Comparison of ENCODE assay signal across 1 cellular context in the genomic region with DNA sequence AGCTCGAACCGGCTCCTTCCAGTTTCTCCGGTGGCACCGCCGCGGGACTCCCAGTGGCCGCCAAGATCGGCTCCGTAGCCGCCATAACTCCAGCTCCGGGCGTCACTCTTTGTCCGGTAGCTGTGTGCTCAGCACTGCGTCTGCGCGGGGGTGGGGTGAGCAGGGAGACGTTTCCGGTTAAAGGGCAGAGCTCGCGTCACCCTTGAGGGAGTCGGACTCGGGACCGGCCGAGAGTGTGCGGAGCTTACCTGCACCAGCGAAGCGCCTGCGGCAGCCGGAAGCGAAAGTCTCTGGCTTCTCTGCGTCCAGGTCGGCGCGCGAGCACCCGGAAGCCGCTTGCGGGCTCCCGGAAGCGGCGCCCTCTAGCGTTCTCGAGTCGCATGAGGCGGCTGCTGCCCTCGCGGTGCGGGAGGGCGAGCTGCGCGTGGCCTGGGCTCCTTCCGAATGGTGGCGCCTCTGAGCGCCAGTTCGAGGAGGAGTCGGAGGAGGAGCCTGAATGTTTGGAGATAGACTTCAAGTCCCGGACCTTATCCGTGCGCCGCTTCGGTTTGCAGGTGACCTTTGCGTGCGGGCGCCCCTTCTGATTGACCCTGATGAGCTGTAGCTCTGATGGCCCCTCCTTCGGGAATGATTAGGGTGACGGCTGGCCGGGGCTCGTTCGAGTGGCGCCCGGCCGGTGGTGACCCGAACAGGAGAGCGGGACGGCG.
A peak's percentile ranks its signal among the peaks of the same experiment; 100 is the strongest.
TF ChIP-seq lines count a peak whose summit lies in the region.

A gene (minus strand): TSS at position 303 of the 707 bp plus-strand sequence. CDS start 218 bp downstream, at position 85.

TF ChIP-seq in HepG2, 621 proteins besides CTCF, POLR2A, EP300 and RAD21 (continued from another document and continues in another):
- TF ChIP-seq, protein P1, sequence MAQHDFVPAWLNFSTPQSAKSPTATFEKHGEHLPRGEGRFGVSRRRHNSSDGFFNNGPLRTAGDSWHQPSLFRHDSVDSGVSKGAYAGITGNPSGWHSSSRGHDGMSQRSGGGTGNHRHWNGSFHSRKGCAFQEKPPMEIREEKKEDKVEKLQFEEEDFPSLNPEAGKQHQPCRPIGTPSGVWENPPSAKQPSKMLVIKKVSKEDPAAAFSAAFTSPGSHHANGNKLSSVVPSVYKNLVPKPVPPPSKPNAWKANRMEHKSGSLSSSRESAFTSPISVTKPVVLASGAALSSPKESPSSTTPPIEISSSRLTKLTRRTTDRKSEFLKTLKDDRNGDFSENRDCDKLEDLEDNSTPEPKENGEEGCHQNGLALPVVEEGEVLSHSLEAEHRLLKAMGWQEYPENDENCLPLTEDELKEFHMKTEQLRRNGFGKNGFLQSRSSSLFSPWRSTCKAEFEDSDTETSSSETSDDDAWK (CRISPR knock-in tag; IDR thresholded peaks at IDR 0.05), result no peak
- no peak for TF ChIP-seq CBX2 (IDR thresholded peaks at IDR 0.05; ENCODE audit: low read depth, low read length)
- peak; percentile 55; the same call in 1 of the 2 replicates for TF ChIP-seq CBX2 (CRISPR knock-in tag; IDR thresholded peaks at IDR 0.05; ENCODE audit: low read depth)
- no peak for TF ChIP-seq ZNF775 (CRISPR knock-in tag; IDR thresholded peaks at IDR 0.05; ENCODE audit: borderline replicate concordance)
- TF ChIP-seq, protein P2, sequence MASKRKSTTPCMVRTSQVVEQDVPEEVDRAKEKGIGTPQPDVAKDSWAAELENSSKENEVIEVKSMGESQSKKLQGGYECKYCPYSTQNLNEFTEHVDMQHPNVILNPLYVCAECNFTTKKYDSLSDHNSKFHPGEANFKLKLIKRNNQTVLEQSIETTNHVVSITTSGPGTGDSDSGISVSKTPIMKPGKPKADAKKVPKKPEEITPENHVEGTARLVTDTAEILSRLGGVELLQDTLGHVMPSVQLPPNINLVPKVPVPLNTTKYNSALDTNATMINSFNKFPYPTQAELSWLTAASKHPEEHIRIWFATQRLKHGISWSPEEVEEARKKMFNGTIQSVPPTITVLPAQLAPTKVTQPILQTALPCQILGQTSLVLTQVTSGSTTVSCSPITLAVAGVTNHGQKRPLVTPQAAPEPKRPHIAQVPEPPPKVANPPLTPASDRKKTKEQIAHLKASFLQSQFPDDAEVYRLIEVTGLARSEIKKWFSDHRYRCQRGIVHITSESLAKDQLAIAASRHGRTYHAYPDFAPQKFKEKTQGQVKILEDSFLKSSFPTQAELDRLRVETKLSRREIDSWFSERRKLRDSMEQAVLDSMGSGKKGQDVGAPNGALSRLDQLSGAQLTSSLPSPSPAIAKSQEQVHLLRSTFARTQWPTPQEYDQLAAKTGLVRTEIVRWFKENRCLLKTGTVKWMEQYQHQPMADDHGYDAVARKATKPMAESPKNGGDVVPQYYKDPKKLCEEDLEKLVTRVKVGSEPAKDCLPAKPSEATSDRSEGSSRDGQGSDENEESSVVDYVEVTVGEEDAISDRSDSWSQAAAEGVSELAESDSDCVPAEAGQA (IDR thresholded peaks at IDR 0.05; ENCODE audit: low read depth), result peak; percentile 94
- TF ChIP-seq, protein P2 (CRISPR knock-in tag; IDR thresholded peaks at IDR 0.05; ENCODE audit: borderline replicate concordance), result no peak; the same call in 1 of the 2 replicates
- peak; percentile 97 for TF ChIP-seq KLF11 (CRISPR knock-in tag; IDR thresholded peaks at IDR 0.05)
- TF ChIP-seq, protein P3, sequence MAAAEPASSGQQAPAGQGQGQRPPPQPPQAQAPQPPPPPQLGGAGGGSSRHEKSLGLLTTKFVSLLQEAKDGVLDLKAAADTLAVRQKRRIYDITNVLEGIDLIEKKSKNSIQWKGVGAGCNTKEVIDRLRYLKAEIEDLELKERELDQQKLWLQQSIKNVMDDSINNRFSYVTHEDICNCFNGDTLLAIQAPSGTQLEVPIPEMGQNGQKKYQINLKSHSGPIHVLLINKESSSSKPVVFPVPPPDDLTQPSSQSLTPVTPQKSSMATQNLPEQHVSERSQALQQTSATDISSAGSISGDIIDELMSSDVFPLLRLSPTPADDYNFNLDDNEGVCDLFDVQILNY (CRISPR knock-in tag; conservative IDR thresholded peaks at IDR 0.05), result peak; percentile 8
- TF ChIP-seq FOXK1 (CRISPR knock-in tag; IDR thresholded peaks at IDR 0.05; ENCODE audit: borderline replicate concordance, low read depth), result peak; percentile 96
- no peak; the same call in 1 of the 2 replicates for TF ChIP-seq MTF2 (CRISPR knock-in tag; IDR thresholded peaks at IDR 0.05; ENCODE audit: borderline replicate concordance)
- peak; percentile 90 for TF ChIP-seq ASH2L (IDR thresholded peaks at IDR 0.05; ENCODE audit: insufficient read length, low read depth, low read length)
- TF ChIP-seq, protein P4, sequence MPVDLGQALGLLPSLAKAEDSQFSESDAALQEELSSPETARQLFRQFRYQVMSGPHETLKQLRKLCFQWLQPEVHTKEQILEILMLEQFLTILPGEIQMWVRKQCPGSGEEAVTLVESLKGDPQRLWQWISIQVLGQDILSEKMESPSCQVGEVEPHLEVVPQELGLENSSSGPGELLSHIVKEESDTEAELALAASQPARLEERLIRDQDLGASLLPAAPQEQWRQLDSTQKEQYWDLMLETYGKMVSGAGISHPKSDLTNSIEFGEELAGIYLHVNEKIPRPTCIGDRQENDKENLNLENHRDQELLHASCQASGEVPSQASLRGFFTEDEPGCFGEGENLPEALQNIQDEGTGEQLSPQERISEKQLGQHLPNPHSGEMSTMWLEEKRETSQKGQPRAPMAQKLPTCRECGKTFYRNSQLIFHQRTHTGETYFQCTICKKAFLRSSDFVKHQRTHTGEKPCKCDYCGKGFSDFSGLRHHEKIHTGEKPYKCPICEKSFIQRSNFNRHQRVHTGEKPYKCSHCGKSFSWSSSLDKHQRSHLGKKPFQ (CRISPR knock-in tag; IDR thresholded peaks at IDR 0.05; ENCODE audit: insufficient replicate concordance), result peak; percentile 91
- 0 out of 2 replicates have a peak, but pooled peaks have one; percentile 67 for TF ChIP-seq ZNF672 (CRISPR knock-in tag; IDR thresholded peaks at IDR 0.05)
- TF ChIP-seq, protein P5, sequence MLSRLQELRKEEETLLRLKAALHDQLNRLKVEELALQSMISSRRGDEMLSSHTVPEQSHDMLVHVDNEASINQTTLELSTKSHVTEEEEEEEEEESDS (CRISPR knock-in tag; IDR thresholded peaks at IDR 0.05; ENCODE audit: borderline replicate concordance), result peak; percentile 95
- peak; percentile 21 for TF ChIP-seq ZNF253 (CRISPR knock-in tag; IDR thresholded peaks at IDR 0.05; ENCODE audit: borderline replicate concordance)
- TF ChIP-seq ZBTB7B (CRISPR knock-in tag; IDR thresholded peaks at IDR 0.05), result peak; percentile 85
- peak; percentile 86 for TF ChIP-seq RCOR2 (CRISPR knock-in tag; IDR thresholded peaks at IDR 0.05)
- peak; percentile 99 for TF ChIP-seq TAF1 (CRISPR knock-in tag; IDR thresholded peaks at IDR 0.05)
- peak; percentile 67; the same call in 1 of the 2 replicates for TF ChIP-seq KDM1A (CRISPR knock-in tag; IDR thresholded peaks at IDR 0.05)
- TF ChIP-seq SMAD9 (CRISPR knock-in tag; IDR thresholded peaks at IDR 0.05), result peak; percentile 82; the same call in 1 of the 2 replicates
- TF ChIP-seq HNF4G (IDR thresholded peaks at IDR 0.05; ENCODE audit: borderline replicate concordance, low read depth, low read length), result peak; percentile 26; the same call in 1 of the 2 replicates
- TF ChIP-seq HNF4G (CRISPR knock-in tag; IDR thresholded peaks at IDR 0.05; ENCODE audit: borderline replicate concordance, low read depth), result peak; percentile 83
- TF ChIP-seq ZNF766 (CRISPR knock-in tag; IDR thresholded peaks at IDR 0.05; ENCODE audit: borderline replicate concordance), result peak; percentile 88
- TF ChIP-seq SAFB2 (CRISPR knock-in tag; IDR thresholded peaks at IDR 0.05; ENCODE audit: borderline replicate concordance, low read depth), result peak; percentile 100
- TF ChIP-seq ZNF619 (CRISPR knock-in tag; IDR thresholded peaks at IDR 0.05), result peak; percentile 95; the same call in 1 of the 2 replicates
- peak; percentile 89 for TF ChIP-seq ZNF510 (CRISPR knock-in tag; IDR thresholded peaks at IDR 0.05; ENCODE audit: low read depth)
- peak; percentile 80 for TF ChIP-seq ZNF768 (CRISPR knock-in tag; IDR thresholded peaks at IDR 0.05)
- no peak; the same call in 1 of the 2 replicates for TF ChIP-seq ZSCAN20 (CRISPR knock-in tag; IDR thresholded peaks at IDR 0.05; ENCODE audit: borderline replicate concordance)
- TF ChIP-seq STAG1 (CRISPR knock-in tag; IDR thresholded peaks at IDR 0.05), result peak; percentile 60
- TF ChIP-seq, protein P6, sequence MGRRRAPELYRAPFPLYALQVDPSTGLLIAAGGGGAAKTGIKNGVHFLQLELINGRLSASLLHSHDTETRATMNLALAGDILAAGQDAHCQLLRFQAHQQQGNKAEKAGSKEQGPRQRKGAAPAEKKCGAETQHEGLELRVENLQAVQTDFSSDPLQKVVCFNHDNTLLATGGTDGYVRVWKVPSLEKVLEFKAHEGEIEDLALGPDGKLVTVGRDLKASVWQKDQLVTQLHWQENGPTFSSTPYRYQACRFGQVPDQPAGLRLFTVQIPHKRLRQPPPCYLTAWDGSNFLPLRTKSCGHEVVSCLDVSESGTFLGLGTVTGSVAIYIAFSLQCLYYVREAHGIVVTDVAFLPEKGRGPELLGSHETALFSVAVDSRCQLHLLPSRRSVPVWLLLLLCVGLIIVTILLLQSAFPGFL (CRISPR knock-in tag; IDR thresholded peaks at IDR 0.05), result peak; percentile 72; the same call in 1 of the 2 replicates
- TF ChIP-seq ZNF558 (CRISPR knock-in tag; IDR thresholded peaks at IDR 0.05; ENCODE audit: borderline replicate concordance), result peak; percentile 100
- TF ChIP-seq, protein P7, sequence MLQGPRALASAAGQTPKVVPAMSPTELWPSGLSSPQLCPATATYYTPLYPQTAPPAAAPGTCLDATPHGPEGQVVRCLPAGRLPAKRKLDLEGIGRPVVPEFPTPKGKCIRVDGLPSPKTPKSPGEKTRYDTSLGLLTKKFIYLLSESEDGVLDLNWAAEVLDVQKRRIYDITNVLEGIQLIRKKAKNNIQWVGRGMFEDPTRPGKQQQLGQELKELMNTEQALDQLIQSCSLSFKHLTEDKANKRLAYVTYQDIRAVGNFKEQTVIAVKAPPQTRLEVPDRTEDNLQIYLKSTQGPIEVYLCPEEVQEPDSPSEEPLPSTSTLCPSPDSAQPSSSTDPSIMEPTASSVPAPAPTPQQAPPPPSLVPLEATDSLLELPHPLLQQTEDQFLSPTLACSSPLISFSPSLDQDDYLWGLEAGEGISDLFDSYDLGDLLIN (CRISPR knock-in tag; IDR thresholded peaks at IDR 0.05; ENCODE audit: borderline replicate concordance), result no peak; the same call in 1 of the 2 replicates
- TF ChIP-seq ZNF333 (CRISPR knock-in tag; IDR thresholded peaks at IDR 0.05; ENCODE audit: borderline replicate concordance), result peak; percentile 99
- peak; percentile 96 for TF ChIP-seq KAT7 (CRISPR knock-in tag; IDR thresholded peaks at IDR 0.05; ENCODE audit: borderline replicate concordance)
- TF ChIP-seq ZNF616 (CRISPR knock-in tag; IDR thresholded peaks at IDR 0.05; ENCODE audit: low read depth), result peak; percentile 73
- TF ChIP-seq FOXK2 (IDR thresholded peaks at IDR 0.05), result peak; percentile 44; the same call in 1 of the 2 replicates
- TF ChIP-seq TEAD3 (CRISPR knock-in tag; optimal IDR thresholded peaks at IDR 0.05; ENCODE audit: borderline replicate concordance), result peak; percentile 81
- peak; percentile 94 for TF ChIP-seq ZNF274 (CRISPR knock-in tag; IDR thresholded peaks at IDR 0.05)
- TF ChIP-seq, protein P8, sequence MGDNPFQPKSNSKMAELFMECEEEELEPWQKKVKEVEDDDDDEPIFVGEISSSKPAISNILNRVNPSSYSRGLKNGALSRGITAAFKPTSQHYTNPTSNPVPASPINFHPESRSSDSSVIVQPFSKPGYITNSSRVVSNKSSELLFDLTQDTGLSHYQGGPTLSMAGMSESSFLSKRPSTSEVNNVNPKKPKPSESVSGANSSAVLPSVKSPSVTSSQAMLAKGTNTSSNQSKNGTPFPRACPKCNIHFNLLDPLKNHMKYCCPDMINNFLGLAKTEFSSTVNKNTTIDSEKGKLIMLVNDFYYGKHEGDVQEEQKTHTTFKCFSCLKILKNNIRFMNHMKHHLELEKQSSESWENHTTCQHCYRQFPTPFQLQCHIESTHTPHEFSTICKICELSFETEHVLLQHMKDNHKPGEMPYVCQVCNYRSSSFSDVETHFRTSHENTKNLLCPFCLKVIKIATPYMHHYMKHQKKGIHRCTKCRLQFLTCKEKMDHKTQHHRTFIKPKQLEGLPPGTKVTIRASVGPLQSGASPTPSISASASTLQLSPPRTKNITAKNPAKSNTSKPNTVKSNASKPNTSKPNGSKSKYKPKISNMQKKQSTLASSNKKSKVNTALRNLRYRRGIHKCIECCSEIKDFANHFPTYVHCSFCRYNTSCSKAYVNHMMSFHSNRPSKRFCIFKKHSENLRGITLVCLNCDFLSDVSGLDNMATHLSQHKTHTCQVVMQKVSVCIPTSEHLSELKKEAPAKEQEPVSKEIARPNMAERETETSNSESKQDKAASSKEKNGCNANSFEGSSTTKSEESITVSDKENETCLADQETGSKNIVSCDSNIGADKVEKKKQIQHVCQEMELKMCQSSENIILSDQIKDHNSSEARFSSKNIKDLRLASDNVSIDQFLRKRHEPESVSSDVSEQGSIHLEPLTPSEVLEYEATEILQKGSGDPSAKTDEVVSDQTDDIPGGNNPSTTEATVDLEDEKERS (CRISPR knock-in tag; IDR thresholded peaks at IDR 0.05), result peak; percentile 92
- 0 out of 2 replicates have a peak, but pooled peaks have one; percentile 43 for TF ChIP-seq U2AF2 (IDR thresholded peaks at IDR 0.05; ENCODE audit: low read depth, low read length)
- peak; percentile 91 for TF ChIP-seq HDAC2 (CRISPR knock-in tag; IDR thresholded peaks at IDR 0.05)
- TF ChIP-seq ETV5 (CRISPR knock-in tag; IDR thresholded peaks at IDR 0.05; ENCODE audit: borderline replicate concordance), result peak; percentile 96
- TF ChIP-seq TAF15 (IDR thresholded peaks at IDR 0.05; ENCODE audit: low read depth, low read length, poor library complexity, severe bottlenecking), result peak; percentile 95
- peak; percentile 76; the same call in 1 of the 2 replicates for TF ChIP-seq ZNF572 (CRISPR knock-in tag; IDR thresholded peaks at IDR 0.05)
